Comparison of ENCODE assay signal across 10 cellular contexts in genomic region chr7:106570948-106571418, GRCh38.
"Had no signal": no experiment of that assay in that cellular context is flagged by ENCODE, and none has a peak within 500 bp of the region (broad histone marks: within the 10 kb centered on the region; RNA-seq: fewer than 3 reads in every experiment).

No MANE protein-coding gene starts in this region.

- ATAC-seq: natural killer cell had no signal

- DNase-seq: activated CD4-positive, CD25-positive, alpha-beta regulatory T cell treated with anti-CD3 and anti-CD28 coated beads, Interleukin-2, amount 50 U/mL, for 72 hours; activated naive CD4-positive, alpha-beta T cell; hippocampal formation; kidney; left ventricle myocardium inferior; natural killer cell; stimulated activated CD4-positive, alpha-beta T cell treated with anti-CD3 and anti-CD28 coated beads, Interleukin-2, amount 100 ng/mL, for 48 hours had no signal

- H3K4me1 Mint-ChIP-seq: memory B cell; natural killer cell; stimulated activated memory B cell treated with anti-CD40 and anti-IgM and Interleukin-4, amounts not matched to agents 10 μg/mL and 1 μg/mL and 100 μg/mL, for 72 hours had no signal

- H3K36me3 ChIP-seq: left ventricle myocardium inferior had no signal

- H3K4me3 ChIP-seq: left ventricle myocardium inferior had no signal

- H3K36me3 Mint-ChIP-seq: memory B cell; natural killer cell; stimulated activated memory B cell treated with anti-CD40 and anti-IgM and Interleukin-4, amounts not matched to agents 10 μg/mL and 1 μg/mL and 100 μg/mL, for 72 hours had no signal

- H3K9me3 ChIP-seq: left ventricle myocardium inferior had no signal

- H3K27ac ChIP-seq: left ventricle myocardium inferior had no signal

- H3K9me3 Mint-ChIP-seq: memory B cell; natural killer cell; stimulated activated memory B cell treated with anti-CD40 and anti-IgM and Interleukin-4, amounts not matched to agents 10 μg/mL and 1 μg/mL and 100 μg/mL, for 72 hours had no signal

- H3K27ac Mint-ChIP-seq: activated T-helper 1 cell treated with anti-CD3 and anti-CD28 coated beads, Interleukin-12 subunit alpha, Interleukin-12 subunit beta, Interleukin-2, Interleukin-4 antibody, amounts not matched to agents 30 ng/mL and 10 ng/mL and 1 ng/mL, durations not matched to agents 14 hours and 24 hours and 36 hours; memory B cell; natural killer cell; stimulated activated memory B cell treated with anti-CD40 and anti-IgM and Interleukin-4, amounts not matched to agents 10 μg/mL and 1 μg/mL and 100 μg/mL, for 72 hours had no signal

- H3K4me3 Mint-ChIP-seq: activated T-helper 1 cell treated with anti-CD3 and anti-CD28 coated beads, Interleukin-12 subunit alpha, Interleukin-12 subunit beta, Interleukin-2, Interleukin-4 antibody, amounts not matched to agents 30 ng/mL and 10 ng/mL and 1 ng/mL, durations not matched to agents 14 hours and 24 hours and 36 hours; memory B cell; natural killer cell; stimulated activated memory B cell treated with anti-CD40 and anti-IgM and Interleukin-4, amounts not matched to agents 10 μg/mL and 1 μg/mL and 100 μg/mL, for 72 hours had no signal
